Comparison of ENCODE assay signal across 25 cellular contexts in the genomic region with DNA sequence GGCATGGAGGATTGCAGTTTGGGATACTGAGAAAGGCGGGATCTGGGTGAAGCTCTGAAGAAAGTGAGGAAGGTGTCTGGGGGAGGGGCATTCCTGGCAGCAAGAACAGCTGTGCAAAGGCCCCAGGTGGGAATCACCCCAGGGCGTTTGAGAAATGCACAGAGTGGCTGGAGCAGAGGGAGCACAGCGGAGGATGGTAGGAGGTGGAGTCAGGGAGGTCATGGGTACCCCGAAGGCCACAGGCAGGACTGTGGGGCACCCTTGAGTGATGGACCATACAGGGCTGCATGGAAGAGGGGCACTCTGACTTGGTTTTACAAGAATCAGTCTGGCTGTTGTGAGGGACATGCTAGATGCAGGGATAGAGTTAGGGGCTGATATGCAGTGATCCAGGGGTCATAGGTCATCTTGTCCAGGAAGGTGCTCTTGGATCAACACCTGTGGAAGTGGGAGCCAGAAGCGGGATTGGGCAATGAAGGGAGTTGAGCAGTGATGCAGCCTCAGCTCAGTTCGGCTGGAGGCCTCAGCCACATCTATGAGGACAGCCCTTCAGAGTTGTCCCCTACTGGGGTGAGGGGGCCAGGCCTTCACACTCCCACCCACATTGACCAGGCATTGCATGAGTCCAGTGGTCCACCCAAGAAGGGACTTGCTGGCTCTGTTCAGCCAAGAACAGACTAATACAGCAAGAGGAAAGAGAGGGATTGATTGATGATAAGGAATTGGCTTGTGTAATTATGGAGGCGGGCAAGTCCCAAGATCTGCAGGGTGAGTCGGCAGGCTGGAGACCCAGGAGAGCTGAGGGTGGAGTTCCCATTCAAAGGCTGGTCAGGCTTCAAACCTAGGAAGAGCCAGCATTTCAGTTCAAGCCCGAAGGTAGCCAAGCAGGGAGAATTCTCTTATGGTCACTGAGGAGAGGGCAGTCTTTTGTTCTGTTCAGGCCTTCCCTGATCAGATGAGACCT. TPM values are rescaled to one million over a fixed set of nuclear protein-coding genes. Genes with fewer than 3 reads are reported as not detected.
DNase-seq lines count a peak whose midpoint lies in the region; ATAC-seq and TF ChIP-seq lines count a peak whose summit lies in the region.
"Had no signal": no experiment of that assay in that cellular context is flagged by ENCODE, and none has a peak within 500 bp of the region (broad histone marks: within the 10 kb centered on the region; RNA-seq: fewer than 3 reads in every experiment).

No MANE protein-coding gene starts in this region.

- H3K36me3 Mint-ChIP-seq in glutamatergic neuron (ENCODE audit: unreplicated experiment) (peaks cover 5% of the 10 kb centered on the region), type B pancreatic cell (no peaks in the 10 kb centered on the region)
- H3K36me3 Mint-ChIP-seq: memory B cell, naive B cell had no signal

- no peaks in the 10 kb centered on the region for H3K9me3 ChIP-seq in right atrium auricular region
- H3K9me3 ChIP-seq: A549, Caco-2, vagina had no signal

- H3K27me3 Mint-ChIP-seq in glutamatergic neuron (ENCODE audit: unreplicated experiment) (peaks cover 2% of the 10 kb centered on the region), type B pancreatic cell (no peaks in the 10 kb centered on the region)
- H3K27me3 Mint-ChIP-seq: activated CD4-positive, alpha-beta T cell treated with anti-CD3 and anti-CD28 coated beads for 36 hours; activated T-cell treated with anti-CD3 and anti-CD28 coated beads, Interleukin-2, amount 50 U/mL, for 24 hours; B cell had no signal

- intact Hi-C loops in left ventricle myocardium superior (cut with micrococcal nuclease) (no loop called here), sciatic nerve (cut with DNase I) (no loop called here)

- H3K4me3 Mint-ChIP-seq in glutamatergic neuron (ENCODE audit: unreplicated experiment) = peak overlapping the region; percentile 34
- H3K4me3 Mint-ChIP-seq in type B pancreatic cell = no peak overlapping the region
- H3K4me3 Mint-ChIP-seq: activated CD4-positive, alpha-beta T cell treated with anti-CD3 and anti-CD28 coated beads for 36 hours; activated T-cell treated with anti-CD3 and anti-CD28 coated beads, Interleukin-2, amount 50 U/mL, for 24 hours; B cell; memory B cell; naive B cell; T-helper 1 cell treated with Interleukin-12 subunit alpha and Interleukin-12 subunit beta and Interleukin-4 antibody, amounts not matched to agents 30 μg/mL and 1 μg/mL, for 36 hours had no signal

- TF ChIP-seq CTCF in right atrium auricular region (IDR thresholded peaks at IDR 0.05) (no peak), glutamatergic neuron (IDR thresholded peaks at IDR 0.05; ENCODE audit: partially characterized antibody, unreplicated experiment) (no peak), type B pancreatic cell (conservative IDR thresholded peaks at IDR 0.05) (no peak)

- ATAC-seq in left ventricle myocardium superior (no peak), sciatic nerve (no peak), HG02588 (IDR thresholded peaks at IDR 0.05; ENCODE audit: unreplicated experiment) (no peak)
- ATAC-seq: A549; activated CD4-positive, alpha-beta T cell treated with anti-CD3 and anti-CD28 coated beads for 36 hours; HepG2 had no signal

- H3K4me1 Mint-ChIP-seq in glutamatergic neuron (ENCODE audit: low read depth, unreplicated experiment) (peaks cover 17% of the 10 kb centered on the region), type B pancreatic cell (ENCODE audit: unreplicated experiment) (peaks cover 5% of the 10 kb centered on the region)
- H3K4me1 Mint-ChIP-seq: B cell, memory B cell, naive B cell had no signal

- no peaks in the 10 kb centered on the region for H3K36me3 ChIP-seq in right atrium auricular region
- H3K36me3 ChIP-seq: vagina had no signal

- no peaks in the 10 kb centered on the region for H3K4me1 ChIP-seq in right atrium auricular region
- H3K4me1 ChIP-seq: Caco-2, vagina had no signal

- DNase-seq in left ventricle myocardium superior (peak; percentile 10), right atrium auricular region (ENCODE audit: low spot score) (no peak), glutamatergic neuron (no peak), sciatic nerve (ENCODE audit: low spot score) (peak; percentile 49), type B pancreatic cell (ENCODE audit: extremely low spot score, unreplicated experiment) (peak; percentile 50), ecto neural progenitor cell (ENCODE audit: low spot score) (no peak), NCI-H2107 treated with DMSO at 0.1 percent for 48 hours (lab: John Stamatoyannopoulos, UW; ENCODE audit: unreplicated experiment) (no peak)
- DNase-seq: activated CD4-positive, alpha-beta T cell treated with anti-CD3 and anti-CD28 coated beads for 36 hours; activated naive CD4-positive, alpha-beta T cell treated with Interleukin-2 at 50 U/mL for 16 hours; amniotic stem cell; Kasumi-1; naive B cell; NCI-H187 treated with DMSO at 0.1 percent for 48 hours; NCI-H69 had no signal

- no peak overlapping the region for H3K4me3 ChIP-seq in right atrium auricular region
- H3K4me3 ChIP-seq: A549, coronary artery, SK-N-MC, vagina had no signal

- H3K27ac ChIP-seq in right atrium auricular region = no peak overlapping the region
- H3K27ac ChIP-seq: SK-N-MC, vagina had no signal

- H3K27ac Mint-ChIP-seq in glutamatergic neuron (ENCODE audit: unreplicated experiment) (peak overlapping the region; percentile 24), type B pancreatic cell (no peak overlapping the region)
- H3K27ac Mint-ChIP-seq: activated CD4-positive, alpha-beta T cell treated with anti-CD3 and anti-CD28 coated beads for 36 hours; activated T-cell treated with anti-CD3 and anti-CD28 coated beads, Interleukin-2, amount 50 U/mL, for 24 hours; B cell; memory B cell; T-helper 1 cell treated with Interleukin-12 subunit alpha and Interleukin-12 subunit beta and Interleukin-4 antibody, amounts not matched to agents 30 μg/mL and 1 μg/mL, for 36 hours had no signal

- H3K9me3 Mint-ChIP-seq in glutamatergic neuron (ENCODE audit: unreplicated experiment) = peaks cover 5% of the 10 kb centered on the region
- H3K9me3 Mint-ChIP-seq in type B pancreatic cell = no peaks in the 10 kb centered on the region
- H3K9me3 Mint-ChIP-seq: activated T-cell treated with anti-CD3 and anti-CD28 coated beads, Interleukin-2, amount 50 U/mL, for 24 hours; memory B cell; naive B cell; T-helper 1 cell treated with Interleukin-12 subunit alpha and Interleukin-12 subunit beta and Interleukin-4 antibody, amounts not matched to agents 30 μg/mL and 1 μg/mL, for 36 hours had no signal

- H3K27me3 ChIP-seq in right atrium auricular region = no peaks in the 10 kb centered on the region
- H3K27me3 ChIP-seq: vagina had no signal

RNA-seq across cellular contexts. Expression of gene TSPAN15, which starts 48.7 kb away (rescaled TPM):
- total RNA-seq in left ventricle myocardium superior (8.3 TPM), right atrium auricular region (1 to 10 TPM; 6.6 to 7.7 TPM), glutamatergic neuron (ENCODE audit: unreplicated experiment) (49.8 TPM), sciatic nerve (103 TPM), type B pancreatic cell (ENCODE audit: low replicate concordance) (19.4 and 19.7 TPM in 2 replicates)

Comparison
In these comparisons a context has a peak if more than half of its experiments do, and no peak if none do; other contexts are left out.
1. DNase-seq: peak in left ventricle myocardium superior (single experiment), sciatic nerve (single experiment) and type B pancreatic cell (single experiment); none in right atrium auricular region (single experiment), glutamatergic neuron (single experiment), ecto neural progenitor cell (single experiment) and NCI-H2107 treated with DMSO at 0.1 percent for 48 hours (single experiment).